Comparison of ENCODE assay signal across 2 cellular contexts in the genomic region with DNA sequence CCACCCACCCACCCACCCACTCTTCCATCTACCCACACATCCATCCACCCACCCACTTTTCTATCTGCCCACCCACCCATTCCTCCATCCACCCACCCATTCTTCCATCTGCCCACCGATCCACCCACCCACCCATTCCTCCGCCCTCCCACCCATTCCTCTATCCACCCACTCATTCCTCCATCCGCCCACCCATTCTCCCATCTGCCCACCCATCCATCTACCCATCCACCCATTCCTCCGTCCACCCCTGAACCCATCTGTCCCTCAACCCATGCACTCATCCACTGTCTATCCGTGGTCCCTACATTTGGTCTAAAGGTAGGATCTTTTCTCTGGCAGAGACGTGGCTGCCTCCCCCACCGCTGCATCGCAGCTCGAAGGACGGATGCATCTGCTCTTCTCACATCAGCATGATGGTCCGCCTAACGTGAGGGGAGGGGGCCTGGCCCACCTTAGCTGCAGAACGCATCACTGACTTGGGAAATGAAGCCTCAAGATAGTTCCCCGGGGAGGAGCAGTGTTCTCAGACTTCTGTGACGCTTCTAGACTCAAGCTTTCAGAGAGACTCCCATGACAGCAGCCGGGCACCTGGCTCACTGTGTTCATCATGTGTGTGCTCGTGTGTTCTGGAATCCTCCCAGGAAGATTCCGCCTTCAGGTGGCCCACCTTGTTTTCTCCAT.
TF ChIP-seq lines count a peak whose summit lies in the region.

No MANE protein-coding gene starts in this region.

TF ChIP-seq in HEK293, 187 proteins besides CTCF, POLR2A, EP300 and RAD21:
- TF ChIP-seq ZFHX2 (tag by site-specific recombination; conservative IDR thresholded peaks at IDR 0.05), result peak; percentile 94
- TF ChIP-seq EGR2 (tag by site-specific recombination; IDR thresholded peaks at IDR 0.05; ENCODE audit: low read depth), result peak; percentile 93
- TF ChIP-seq ZIC2 (tag by site-specific recombination; IDR thresholded peaks at IDR 0.05), result no peak

TF ChIP-seq in H1, 55 proteins besides CTCF, POLR2A, EP300 and RAD21:
- TF ChIP-seq JUN (IDR thresholded peaks at IDR 0.05; ENCODE audit: low read depth, low read length) (no peak), JUND (IDR thresholded peaks at IDR 0.05; ENCODE audit: low read length) (no peak)
